1 cellular context compared by ENCODE assay signal in genomic region chr19:10749435-10750384, GRCh38.
TF ChIP-seq lines count a peak whose summit lies in the region.

No MANE protein-coding gene starts in this region.

TF ChIP-seq in HepG2, 621 proteins besides CTCF, POLR2A, EP300 and RAD21 (continued from another document and continues in another):
- TF ChIP-seq HOXA9 (CRISPR knock-in tag; IDR thresholded peaks at IDR 0.05; ENCODE audit: borderline replicate concordance) (no peak), ZNF652 (CRISPR knock-in tag; IDR thresholded peaks at IDR 0.05; ENCODE audit: borderline replicate concordance, low read depth) (no peak; the same call in 1 of the 2 replicates), CBX2 (IDR thresholded peaks at IDR 0.05; ENCODE audit: low read depth, low read length) (no peak), CBX2 (CRISPR knock-in tag; IDR thresholded peaks at IDR 0.05; ENCODE audit: low read depth) (no peak), GPN1 (CRISPR knock-in tag; IDR thresholded peaks at IDR 0.05; ENCODE audit: borderline replicate concordance) (no peak), SIN3B (IDR thresholded peaks at IDR 0.05; ENCODE audit: low read length) (no peak), HMGA1 (CRISPR knock-in tag; conservative IDR thresholded peaks at IDR 0.05) (no peak), REL (CRISPR knock-in tag; conservative IDR thresholded peaks at IDR 0.05) (no peak), ZNF501 (CRISPR knock-in tag; IDR thresholded peaks at IDR 0.05) (peak; percentile 74), CREB1 (IDR thresholded peaks at IDR 0.05) (no peak), CREB1 (CRISPR knock-in tag; IDR thresholded peaks at IDR 0.05) (0 out of 2 replicates have a peak, but pooled peaks have one; percentile 43), TCF7 (IDR thresholded peaks at IDR 0.05; ENCODE audit: low read depth) (no peak), MZF1 (CRISPR knock-in tag; IDR thresholded peaks at IDR 0.05; ENCODE audit: borderline replicate concordance) (no peak), ZMYM4 (CRISPR knock-in tag; IDR thresholded peaks at IDR 0.05) (no peak), RFX3 (CRISPR knock-in tag; IDR thresholded peaks at IDR 0.05) (no peak), ZSCAN25 (CRISPR knock-in tag; IDR thresholded peaks at IDR 0.05) (peak; percentile 62; the same call in 1 of the 2 replicates), ZFP41 (CRISPR knock-in tag; IDR thresholded peaks at IDR 0.05; ENCODE audit: borderline replicate concordance) (no peak), SMYD3 (CRISPR knock-in tag; IDR thresholded peaks at IDR 0.05) (no peak), EHMT2 (IDR thresholded peaks at IDR 0.05; ENCODE audit: borderline replicate concordance, low read depth, low read length) (no peak), IKZF1 (IDR thresholded peaks at IDR 0.05) (no peak), ETV5 (CRISPR knock-in tag; IDR thresholded peaks at IDR 0.05; ENCODE audit: borderline replicate concordance) (peak; percentile 67; the same call in 1 of the 2 replicates), PCBP1 (IDR thresholded peaks at IDR 0.05; ENCODE audit: borderline replicate concordance, low read depth, low read length) (peak; percentile 34; the same call in 1 of the 2 replicates), ZNF792 (CRISPR knock-in tag; IDR thresholded peaks at IDR 0.05) (no peak), ERF (CRISPR knock-in tag; IDR thresholded peaks at IDR 0.05) (0 out of 2 replicates have a peak, but pooled peaks have one; percentile 8), CEBPB (IDR thresholded peaks at IDR 0.05; ENCODE audit: borderline replicate concordance, low read depth, low read length) (peak; percentile 35; the same call in 1 of the 2 replicates), ZMYM3 (CRISPR knock-in tag; IDR thresholded peaks at IDR 0.05) (peak; percentile 99), ZNF629 (CRISPR knock-in tag; conservative IDR thresholded peaks at IDR 0.05) (peak; percentile 99), ZNF646 (CRISPR knock-in tag; IDR thresholded peaks at IDR 0.05) (no peak), JUN (CRISPR knock-in tag; IDR thresholded peaks at IDR 0.05) (no peak), ZNF274 (CRISPR knock-in tag; IDR thresholded peaks at IDR 0.05) (no peak), ZNF33A (CRISPR knock-in tag; IDR thresholded peaks at IDR 0.05; ENCODE audit: borderline replicate concordance) (no peak), AHR (CRISPR knock-in tag; IDR thresholded peaks at IDR 0.05) (no peak), BHLHE40 (IDR thresholded peaks at IDR 0.05; ENCODE audit: low read length) (no peak)
- TF ChIP-seq, protein P1, sequence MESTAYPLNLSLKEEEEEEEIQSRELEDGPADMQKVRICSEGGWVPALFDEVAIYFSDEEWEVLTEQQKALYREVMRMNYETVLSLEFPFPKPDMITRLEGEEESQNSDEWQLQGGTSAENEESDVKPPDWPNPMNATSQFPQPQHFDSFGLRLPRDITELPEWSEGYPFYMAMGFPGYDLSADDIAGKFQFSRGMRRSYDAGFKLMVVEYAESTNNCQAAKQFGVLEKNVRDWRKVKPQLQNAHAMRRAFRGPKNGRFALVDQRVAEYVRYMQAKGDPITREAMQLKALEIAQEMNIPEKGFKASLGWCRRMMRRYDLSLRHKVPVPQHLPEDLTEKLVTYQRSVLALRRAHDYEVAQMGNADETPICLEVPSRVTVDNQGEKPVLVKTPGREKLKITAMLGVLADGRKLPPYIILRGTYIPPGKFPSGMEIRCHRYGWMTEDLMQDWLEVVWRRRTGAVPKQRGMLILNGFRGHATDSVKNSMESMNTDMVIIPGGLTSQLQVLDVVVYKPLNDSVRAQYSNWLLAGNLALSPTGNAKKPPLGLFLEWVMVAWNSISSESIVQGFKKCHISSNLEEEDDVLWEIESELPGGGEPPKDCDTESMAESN (CRISPR knock-in tag; conservative IDR thresholded peaks at IDR 0.05) = no peak
- TF ChIP-seq, protein P2, sequence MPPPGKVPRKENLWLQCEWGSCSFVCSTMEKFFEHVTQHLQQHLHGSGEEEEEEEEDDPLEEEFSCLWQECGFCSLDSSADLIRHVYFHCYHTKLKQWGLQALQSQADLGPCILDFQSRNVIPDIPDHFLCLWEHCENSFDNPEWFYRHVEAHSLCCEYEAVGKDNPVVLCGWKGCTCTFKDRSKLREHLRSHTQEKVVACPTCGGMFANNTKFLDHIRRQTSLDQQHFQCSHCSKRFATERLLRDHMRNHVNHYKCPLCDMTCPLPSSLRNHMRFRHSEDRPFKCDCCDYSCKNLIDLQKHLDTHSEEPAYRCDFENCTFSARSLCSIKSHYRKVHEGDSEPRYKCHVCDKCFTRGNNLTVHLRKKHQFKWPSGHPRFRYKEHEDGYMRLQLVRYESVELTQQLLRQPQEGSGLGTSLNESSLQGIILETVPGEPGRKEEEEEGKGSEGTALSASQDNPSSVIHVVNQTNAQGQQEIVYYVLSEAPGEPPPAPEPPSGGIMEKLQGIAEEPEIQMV (CRISPR knock-in tag; IDR thresholded peaks at IDR 0.05; ENCODE audit: low read depth) = no peak
- TF ChIP-seq, protein P3, sequence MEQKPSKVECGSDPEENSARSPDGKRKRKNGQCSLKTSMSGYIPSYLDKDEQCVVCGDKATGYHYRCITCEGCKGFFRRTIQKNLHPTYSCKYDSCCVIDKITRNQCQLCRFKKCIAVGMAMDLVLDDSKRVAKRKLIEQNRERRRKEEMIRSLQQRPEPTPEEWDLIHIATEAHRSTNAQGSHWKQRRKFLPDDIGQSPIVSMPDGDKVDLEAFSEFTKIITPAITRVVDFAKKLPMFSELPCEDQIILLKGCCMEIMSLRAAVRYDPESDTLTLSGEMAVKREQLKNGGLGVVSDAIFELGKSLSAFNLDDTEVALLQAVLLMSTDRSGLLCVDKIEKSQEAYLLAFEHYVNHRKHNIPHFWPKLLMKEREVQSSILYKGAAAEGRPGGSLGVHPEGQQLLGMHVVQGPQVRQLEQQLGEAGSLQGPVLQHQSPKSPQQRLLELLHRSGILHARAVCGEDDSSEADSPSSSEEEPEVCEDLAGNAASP (CRISPR knock-in tag; IDR thresholded peaks at IDR 0.05; ENCODE audit: borderline replicate concordance) = no peak
- TF ChIP-seq, protein P4, sequence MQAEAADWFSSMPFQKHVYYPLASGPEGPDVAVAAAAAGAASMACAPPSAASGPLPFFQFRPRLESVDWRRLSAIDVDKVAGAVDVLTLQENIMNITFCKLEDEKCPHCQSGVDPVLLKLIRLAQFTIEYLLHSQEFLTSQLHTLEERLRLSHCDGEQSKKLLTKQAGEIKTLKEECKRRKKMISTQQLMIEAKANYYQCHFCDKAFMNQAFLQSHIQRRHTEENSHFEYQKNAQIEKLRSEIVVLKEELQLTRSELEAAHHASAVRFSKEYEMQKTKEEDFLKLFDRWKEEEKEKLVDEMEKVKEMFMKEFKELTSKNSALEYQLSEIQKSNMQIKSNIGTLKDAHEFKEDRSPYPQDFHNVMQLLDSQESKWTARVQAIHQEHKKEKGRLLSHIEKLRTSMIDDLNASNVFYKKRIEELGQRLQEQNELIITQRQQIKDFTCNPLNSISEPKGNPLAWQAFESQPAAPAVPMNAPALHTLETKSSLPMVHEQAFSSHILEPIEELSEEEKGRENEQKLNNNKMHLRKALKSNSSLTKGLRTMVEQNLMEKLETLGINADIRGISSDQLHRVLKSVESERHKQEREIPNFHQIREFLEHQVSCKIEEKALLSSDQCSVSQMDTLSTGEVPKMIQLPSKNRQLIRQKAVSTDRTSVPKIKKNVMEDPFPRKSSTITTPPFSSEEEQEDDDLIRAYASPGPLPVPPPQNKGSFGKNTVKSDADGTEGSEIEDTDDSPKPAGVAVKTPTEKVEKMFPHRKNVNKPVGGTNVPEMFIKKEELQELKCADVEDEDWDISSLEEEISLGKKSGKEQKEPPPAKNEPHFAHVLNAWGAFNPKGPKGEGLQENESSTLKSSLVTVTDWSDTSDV (CRISPR knock-in tag; IDR thresholded peaks at IDR 0.05) = no peak
- TF ChIP-seq, protein P5, sequence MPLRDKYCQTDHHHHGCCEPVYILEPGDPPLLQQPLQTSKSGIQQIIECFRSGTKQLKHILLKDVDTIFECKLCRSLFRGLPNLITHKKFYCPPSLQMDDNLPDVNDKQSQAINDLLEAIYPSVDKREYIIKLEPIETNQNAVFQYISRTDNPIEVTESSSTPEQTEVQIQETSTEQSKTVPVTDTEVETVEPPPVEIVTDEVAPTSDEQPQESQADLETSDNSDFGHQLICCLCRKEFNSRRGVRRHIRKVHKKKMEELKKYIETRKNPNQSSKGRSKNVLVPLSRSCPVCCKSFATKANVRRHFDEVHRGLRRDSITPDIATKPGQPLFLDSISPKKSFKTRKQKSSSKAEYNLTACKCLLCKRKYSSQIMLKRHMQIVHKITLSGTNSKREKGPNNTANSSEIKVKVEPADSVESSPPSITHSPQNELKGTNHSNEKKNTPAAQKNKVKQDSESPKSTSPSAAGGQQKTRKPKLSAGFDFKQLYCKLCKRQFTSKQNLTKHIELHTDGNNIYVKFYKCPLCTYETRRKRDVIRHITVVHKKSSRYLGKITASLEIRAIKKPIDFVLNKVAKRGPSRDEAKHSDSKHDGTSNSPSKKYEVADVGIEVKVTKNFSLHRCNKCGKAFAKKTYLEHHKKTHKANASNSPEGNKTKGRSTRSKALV (CRISPR knock-in tag; IDR thresholded peaks at IDR 0.05) = no peak
- TF ChIP-seq, protein P6, sequence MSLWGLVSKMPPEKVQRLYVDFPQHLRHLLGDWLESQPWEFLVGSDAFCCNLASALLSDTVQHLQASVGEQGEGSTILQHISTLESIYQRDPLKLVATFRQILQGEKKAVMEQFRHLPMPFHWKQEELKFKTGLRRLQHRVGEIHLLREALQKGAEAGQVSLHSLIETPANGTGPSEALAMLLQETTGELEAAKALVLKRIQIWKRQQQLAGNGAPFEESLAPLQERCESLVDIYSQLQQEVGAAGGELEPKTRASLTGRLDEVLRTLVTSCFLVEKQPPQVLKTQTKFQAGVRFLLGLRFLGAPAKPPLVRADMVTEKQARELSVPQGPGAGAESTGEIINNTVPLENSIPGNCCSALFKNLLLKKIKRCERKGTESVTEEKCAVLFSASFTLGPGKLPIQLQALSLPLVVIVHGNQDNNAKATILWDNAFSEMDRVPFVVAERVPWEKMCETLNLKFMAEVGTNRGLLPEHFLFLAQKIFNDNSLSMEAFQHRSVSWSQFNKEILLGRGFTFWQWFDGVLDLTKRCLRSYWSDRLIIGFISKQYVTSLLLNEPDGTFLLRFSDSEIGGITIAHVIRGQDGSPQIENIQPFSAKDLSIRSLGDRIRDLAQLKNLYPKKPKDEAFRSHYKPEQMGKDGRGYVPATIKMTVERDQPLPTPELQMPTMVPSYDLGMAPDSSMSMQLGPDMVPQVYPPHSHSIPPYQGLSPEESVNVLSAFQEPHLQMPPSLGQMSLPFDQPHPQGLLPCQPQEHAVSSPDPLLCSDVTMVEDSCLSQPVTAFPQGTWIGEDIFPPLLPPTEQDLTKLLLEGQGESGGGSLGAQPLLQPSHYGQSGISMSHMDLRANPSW (CRISPR knock-in tag; IDR thresholded peaks at IDR 0.05; ENCODE audit: borderline replicate concordance) = no peak
- TF ChIP-seq, protein P7, sequence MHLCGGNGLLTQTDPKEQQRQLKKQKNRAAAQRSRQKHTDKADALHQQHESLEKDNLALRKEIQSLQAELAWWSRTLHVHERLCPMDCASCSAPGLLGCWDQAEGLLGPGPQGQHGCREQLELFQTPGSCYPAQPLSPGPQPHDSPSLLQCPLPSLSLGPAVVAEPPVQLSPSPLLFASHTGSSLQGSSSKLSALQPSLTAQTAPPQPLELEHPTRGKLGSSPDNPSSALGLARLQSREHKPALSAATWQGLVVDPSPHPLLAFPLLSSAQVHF (CRISPR knock-in tag; IDR thresholded peaks at IDR 0.05) = no peak
- TF ChIP-seq, protein P8, sequence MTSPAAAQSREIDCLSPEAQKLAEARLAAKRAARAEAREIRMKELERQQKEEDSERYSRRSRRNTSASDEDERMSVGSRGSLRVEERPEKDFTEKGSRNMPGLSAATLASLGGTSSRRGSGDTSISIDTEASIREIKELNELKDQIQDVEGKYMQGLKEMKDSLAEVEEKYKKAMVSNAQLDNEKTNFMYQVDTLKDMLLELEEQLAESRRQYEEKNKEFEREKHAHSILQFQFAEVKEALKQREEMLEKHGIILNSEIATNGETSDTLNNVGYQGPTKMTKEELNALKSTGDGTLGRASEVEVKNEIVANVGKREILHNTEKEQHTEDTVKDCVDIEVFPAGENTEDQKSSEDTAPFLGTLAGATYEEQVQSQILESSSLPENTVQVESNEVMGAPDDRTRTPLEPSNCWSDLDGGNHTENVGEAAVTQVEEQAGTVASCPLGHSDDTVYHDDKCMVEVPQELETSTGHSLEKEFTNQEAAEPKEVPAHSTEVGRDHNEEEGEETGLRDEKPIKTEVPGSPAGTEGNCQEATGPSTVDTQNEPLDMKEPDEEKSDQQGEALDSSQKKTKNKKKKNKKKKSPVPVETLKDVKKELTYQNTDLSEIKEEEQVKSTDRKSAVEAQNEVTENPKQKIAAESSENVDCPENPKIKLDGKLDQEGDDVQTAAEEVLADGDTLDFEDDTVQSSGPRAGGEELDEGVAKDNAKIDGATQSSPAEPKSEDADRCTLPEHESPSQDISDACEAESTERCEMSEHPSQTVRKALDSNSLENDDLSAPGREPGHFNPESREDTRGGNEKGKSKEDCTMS (CRISPR knock-in tag; conservative IDR thresholded peaks at IDR 0.05) = no peak
